ENCODE assay signal across 3 cellular contexts in the genomic region with DNA sequence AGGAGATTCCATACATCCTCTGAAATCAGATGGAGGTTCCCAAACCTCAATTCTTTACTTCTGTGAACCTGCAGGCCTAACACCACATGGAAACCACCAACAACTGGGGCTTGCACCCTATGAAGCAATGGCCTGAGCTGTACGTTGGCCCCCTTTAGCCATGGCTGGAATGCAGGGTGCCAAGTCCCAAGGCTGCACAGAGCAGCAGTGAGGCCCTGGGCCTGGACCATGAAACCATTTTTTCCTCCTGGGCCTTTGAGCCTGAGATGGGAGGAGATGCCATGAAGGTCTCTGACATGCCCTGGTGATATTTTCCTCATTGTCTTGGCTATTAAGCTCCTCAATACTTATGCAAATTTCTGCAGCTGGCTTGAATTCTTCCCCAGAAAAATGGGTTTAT.
"Had no signal": no experiment of that assay in that cellular context is flagged by ENCODE, and none has a peak within 500 bp of the region (broad histone marks: within the 10 kb centered on the region; RNA-seq: fewer than 3 reads in every experiment).

No MANE protein-coding gene starts in this region.

- DNase-seq: GDM1, GF-D8 had no signal

- ATAC-seq: GM12878 had no signal

- H3K4me3 ChIP-seq: GM12878 had no signal
